1 cellular context compared by ENCODE assay signal in the genomic region with DNA sequence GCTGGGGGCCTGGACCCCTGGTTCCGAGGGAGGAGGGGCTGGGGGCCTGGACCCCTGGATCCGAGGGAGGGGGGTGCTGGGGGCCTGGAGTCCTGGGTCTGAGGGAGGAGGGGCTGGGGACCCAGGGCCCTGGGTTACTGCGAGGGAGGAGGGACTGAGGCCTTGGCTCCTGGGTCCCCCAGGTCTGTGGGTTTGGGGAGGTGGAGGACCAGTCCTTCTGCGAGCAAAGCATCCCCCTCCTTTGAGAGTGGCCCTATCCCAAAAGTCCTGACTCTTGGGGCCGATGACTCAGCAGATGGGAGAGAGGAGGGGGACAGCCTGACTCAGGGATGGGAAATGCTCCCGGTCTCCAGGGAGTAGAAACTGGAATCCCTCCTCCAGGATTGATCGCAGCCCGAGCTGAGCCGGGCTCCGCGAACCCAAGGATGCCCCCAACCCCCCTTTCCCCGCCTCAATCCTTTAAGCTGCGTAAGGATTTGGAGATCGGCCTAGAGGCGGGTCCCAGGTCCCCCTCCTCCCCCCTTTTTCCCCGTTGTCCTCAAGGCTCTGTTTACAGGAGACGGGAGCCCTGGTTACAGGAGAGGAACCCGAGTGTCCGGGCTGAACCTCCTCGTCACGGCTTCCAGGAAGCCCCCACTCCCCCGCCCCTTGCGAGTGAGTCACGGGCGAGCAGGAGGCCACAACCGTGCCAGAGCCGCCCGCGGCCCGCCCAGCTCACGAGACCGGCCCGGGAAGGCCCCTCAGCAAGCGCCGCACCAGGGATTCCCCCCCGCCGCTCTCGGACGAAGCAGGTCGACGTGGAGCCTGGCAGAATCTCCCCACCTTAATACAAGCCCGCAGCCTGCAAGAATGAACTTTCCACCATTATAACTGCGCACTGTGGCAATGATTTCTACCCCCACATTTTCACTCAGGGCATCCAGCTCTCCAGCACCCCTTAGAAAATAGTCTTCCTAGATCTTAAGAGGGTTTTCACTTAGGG.
TF ChIP-seq lines count a peak whose summit lies in the region.

No MANE protein-coding gene starts in this region.

TF ChIP-seq in IMR-90, 13 proteins besides CTCF, POLR2A, EP300 and RAD21:
- TF ChIP-seq, protein P1, sequence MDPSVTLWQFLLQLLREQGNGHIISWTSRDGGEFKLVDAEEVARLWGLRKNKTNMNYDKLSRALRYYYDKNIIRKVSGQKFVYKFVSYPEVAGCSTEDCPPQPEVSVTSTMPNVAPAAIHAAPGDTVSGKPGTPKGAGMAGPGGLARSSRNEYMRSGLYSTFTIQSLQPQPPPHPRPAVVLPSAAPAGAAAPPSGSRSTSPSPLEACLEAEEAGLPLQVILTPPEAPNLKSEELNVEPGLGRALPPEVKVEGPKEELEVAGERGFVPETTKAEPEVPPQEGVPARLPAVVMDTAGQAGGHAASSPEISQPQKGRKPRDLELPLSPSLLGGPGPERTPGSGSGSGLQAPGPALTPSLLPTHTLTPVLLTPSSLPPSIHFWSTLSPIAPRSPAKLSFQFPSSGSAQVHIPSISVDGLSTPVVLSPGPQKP (IDR thresholded peaks at IDR 0.05; ENCODE audit: borderline replicate concordance, low read depth, low read length), result no peak
- TF ChIP-seq RCOR1 (IDR thresholded peaks at IDR 0.05; ENCODE audit: insufficient replicate concordance, low read length), result no peak
- peak; percentile 94 for TF ChIP-seq FOS (IDR thresholded peaks at IDR 0.05; ENCODE audit: low read depth, low read length)
- peak; percentile 83 for TF ChIP-seq MAFK (IDR thresholded peaks at IDR 0.05; ENCODE audit: low read depth, low read length)
- TF ChIP-seq NFE2L2 (IDR thresholded peaks at IDR 0.05; ENCODE audit: low read depth, low read length), result peak; percentile 97
- no peak for TF ChIP-seq CEBPB (IDR thresholded peaks at IDR 0.05; ENCODE audit: low read depth, low read length)
- 0 out of 2 replicates have a peak, but pooled peaks have one; percentile 1 for TF ChIP-seq SMC3 (IDR thresholded peaks at IDR 0.05; ENCODE audit: low read depth, low read length)
- no peak for TF ChIP-seq MXI1 (IDR thresholded peaks at IDR 0.05; ENCODE audit: borderline replicate concordance, low read depth, low read length)
- no peak for TF ChIP-seq RFX5 (IDR thresholded peaks at IDR 0.05; ENCODE audit: low read depth, low read length)
- peak; percentile 82; the same call in 1 of the 2 replicates for TF ChIP-seq CHD1 (IDR thresholded peaks at IDR 0.05; ENCODE audit: low read depth, low read length)
- peak; percentile 100 for TF ChIP-seq BHLHE40 (IDR thresholded peaks at IDR 0.05; ENCODE audit: low read depth, low read length)
- TF ChIP-seq MAZ (IDR thresholded peaks at IDR 0.05; ENCODE audit: borderline replicate concordance, low read depth, low read length), result peak; percentile 95
- TF ChIP-seq, protein P2, sequence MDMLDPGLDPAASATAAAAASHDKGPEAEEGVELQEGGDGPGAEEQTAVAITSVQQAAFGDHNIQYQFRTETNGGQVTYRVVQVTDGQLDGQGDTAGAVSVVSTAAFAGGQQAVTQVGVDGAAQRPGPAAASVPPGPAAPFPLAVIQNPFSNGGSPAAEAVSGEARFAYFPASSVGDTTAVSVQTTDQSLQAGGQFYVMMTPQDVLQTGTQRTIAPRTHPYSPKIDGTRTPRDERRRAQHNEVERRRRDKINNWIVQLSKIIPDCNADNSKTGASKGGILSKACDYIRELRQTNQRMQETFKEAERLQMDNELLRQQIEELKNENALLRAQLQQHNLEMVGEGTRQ (IDR thresholded peaks at IDR 0.05; ENCODE audit: low read depth, low read length), result peak; percentile 32; the same call in 1 of the 2 replicates
TF ChIP-seq in IMR-90: peak in this region for 8.
